Comparison of ENCODE assay signal across 27 cellular contexts in genomic region chr4:57086324-57086723, GRCh38. TPM values are rescaled to one million over a fixed set of nuclear protein-coding genes. Genes with fewer than 3 reads are reported as not detected.
"Had no signal": no experiment of that assay in that cellular context is flagged by ENCODE, and none has a peak within 500 bp of the region (broad histone marks: within the 10 kb centered on the region; RNA-seq: fewer than 3 reads in every experiment).

No MANE protein-coding gene starts in this region.

- H3K4me2 ChIP-seq: smooth muscle cell had no signal

- H3K4me1 ChIP-seq: parathyroid adenoma had no signal

- H3K27me3 ChIP-seq: cardiac muscle cell, esophagus muscularis mucosa, sigmoid colon, stomach, suprapubic skin, upper lobe of left lung had no signal

- H3K9me3 ChIP-seq: esophagus muscularis mucosa, sigmoid colon, stomach, suprapubic skin, upper lobe of left lung had no signal

- H3K27ac ChIP-seq: cardiac muscle cell, esophagus muscularis mucosa, parathyroid adenoma, stomach, suprapubic skin, upper lobe of left lung, VCaP had no signal

- H3K9ac ChIP-seq: parathyroid adenoma had no signal

- DNase-seq: activated CD4-positive, alpha-beta memory T cell treated with anti-CD3 and anti-CD28 coated beads, Interleukin-2, amount 10 ng/mL, durations not matched to agents 7 days and 5 days; activated CD4-positive, alpha-beta T cell treated with anti-CD3 and anti-CD28 coated beads, Interleukin-2, amount 10 ng/mL, durations not matched to agents 24 days and 14 days; activated effector memory CD4-positive, alpha-beta T cell treated with Interleukin-2 at 50 U/mL for 16 hours; activated naive CD4-positive, alpha-beta T cell treated with anti-CD3 and anti-CD28 coated beads for 36 hours; activated naive CD8-positive, alpha-beta T cell treated with anti-CD3 and anti-CD28 coated beads, Interleukin-2, amount 10 ng/mL, durations not matched to agents 7 days and 5 days; activated T-cell treated with anti-CD3 and anti-CD28 coated beads, Interleukin-2, amount 50 U/mL, for 72 hours; amniotic stem cell; effector memory CD4-positive, alpha-beta T cell; glutamatergic neuron; islet precursor cell; naive thymus-derived CD8-positive, alpha-beta T cell; sigmoid colon; stimulated activated CD4-positive, alpha-beta T cell treated with anti-CD3 and anti-CD28 coated beads, Interleukin-15, amount 100 ng/mL, for 24 hours; stomach; T-cell; upper lobe of left lung had no signal

- H3K9me3 Mint-ChIP-seq: activated CD4-positive, alpha-beta memory T cell treated with anti-CD3 and anti-CD28 coated beads, Interleukin-2, amount 10 ng/mL, durations not matched to agents 7 days and 5 days; activated CD4-positive, alpha-beta T cell treated with anti-CD3 and anti-CD28 coated beads, Interleukin-2, amount 10 ng/mL, durations not matched to agents 24 days and 14 days; activated naive CD4-positive, alpha-beta T cell treated with anti-CD3 and anti-CD28 coated beads for 36 hours; activated naive CD8-positive, alpha-beta T cell treated with anti-CD3 and anti-CD28 coated beads, Interleukin-2, amount 10 ng/mL, durations not matched to agents 7 days and 5 days; activated T-cell treated with anti-CD3 and anti-CD28 coated beads, Interleukin-2, amount 50 U/mL, for 72 hours; stimulated activated memory B cell treated with anti-CD40 and anti-IgM and Interleukin-4, amounts not matched to agents 10 μg/mL and 1 μg/mL and 100 μg/mL, for 72 hours; T-cell; T-helper 2 cell treated with Interferon-gamma antibody and Interleukin-4, amounts not matched to agents 5 μg/mL and 100 μg/mL, for 36 hours had no signal

- H2AFZ ChIP-seq: parathyroid adenoma had no signal

- H3K4me1 Mint-ChIP-seq: activated CD4-positive, alpha-beta memory T cell treated with anti-CD3 and anti-CD28 coated beads, Interleukin-2, amount 10 ng/mL, durations not matched to agents 7 days and 5 days; activated CD4-positive, alpha-beta T cell treated with anti-CD3 and anti-CD28 coated beads, Interleukin-2, amount 10 ng/mL, durations not matched to agents 24 days and 14 days; activated naive CD8-positive, alpha-beta T cell treated with anti-CD3 and anti-CD28 coated beads, Interleukin-2, amount 10 ng/mL, durations not matched to agents 7 days and 5 days had no signal

- H3K36me3 ChIP-seq: cardiac muscle cell, sigmoid colon, stomach, suprapubic skin, upper lobe of left lung had no signal

- H3K4me3 ChIP-seq: cardiac muscle cell, esophagus muscularis mucosa, lung, sigmoid colon, smooth muscle cell, stomach, suprapubic skin, upper lobe of left lung had no signal

- ATAC-seq: activated CD4-positive, CD25-positive, alpha-beta regulatory T cell treated with anti-CD3 and anti-CD28 coated beads, Interleukin-2, amount 50 U/mL, for 24 hours; activated T-cell treated with anti-CD3 and anti-CD28 coated beads, Interleukin-2, amount 50 U/mL, for 72 hours; naive thymus-derived CD8-positive, alpha-beta T cell; stimulated activated memory B cell treated with anti-CD40 and anti-IgM and Interleukin-4, amounts not matched to agents 10 μg/mL and 1 μg/mL and 100 μg/mL, for 72 hours; T-cell had no signal

- H3K27ac Mint-ChIP-seq: activated CD4-positive, alpha-beta memory T cell treated with anti-CD3 and anti-CD28 coated beads, Interleukin-2, amount 10 ng/mL, durations not matched to agents 7 days and 5 days; activated CD4-positive, alpha-beta T cell treated with anti-CD3 and anti-CD28 coated beads, Interleukin-2, amount 10 ng/mL, durations not matched to agents 24 days and 14 days; activated naive CD4-positive, alpha-beta T cell treated with anti-CD3 and anti-CD28 coated beads for 36 hours; activated naive CD8-positive, alpha-beta T cell treated with anti-CD3 and anti-CD28 coated beads, Interleukin-2, amount 10 ng/mL, durations not matched to agents 7 days and 5 days; mesothelial cell of epicardium; naive thymus-derived CD8-positive, alpha-beta T cell; stimulated activated memory B cell treated with anti-CD40 and anti-IgM and Interleukin-4, amounts not matched to agents 10 μg/mL and 1 μg/mL and 100 μg/mL, for 72 hours; T-cell; T-helper 2 cell treated with Interferon-gamma antibody and Interleukin-4, amounts not matched to agents 5 μg/mL and 100 μg/mL, for 36 hours had no signal

- H3K4me3 Mint-ChIP-seq: activated CD4-positive, alpha-beta memory T cell treated with anti-CD3 and anti-CD28 coated beads, Interleukin-2, amount 10 ng/mL, durations not matched to agents 7 days and 5 days; activated CD4-positive, alpha-beta T cell treated with anti-CD3 and anti-CD28 coated beads, Interleukin-2, amount 10 ng/mL, durations not matched to agents 24 days and 14 days; activated naive CD4-positive, alpha-beta T cell treated with anti-CD3 and anti-CD28 coated beads for 36 hours; activated naive CD8-positive, alpha-beta T cell treated with anti-CD3 and anti-CD28 coated beads, Interleukin-2, amount 10 ng/mL, durations not matched to agents 7 days and 5 days; activated T-cell treated with anti-CD3 and anti-CD28 coated beads, Interleukin-2, amount 50 U/mL, for 72 hours; mesothelial cell of epicardium; naive thymus-derived CD8-positive, alpha-beta T cell; stimulated activated memory B cell treated with anti-CD40 and anti-IgM and Interleukin-4, amounts not matched to agents 10 μg/mL and 1 μg/mL and 100 μg/mL, for 72 hours; T-cell; T-helper 2 cell treated with Interferon-gamma antibody and Interleukin-4, amounts not matched to agents 5 μg/mL and 100 μg/mL, for 36 hours had no signal

- H3K36me3 Mint-ChIP-seq: activated naive CD8-positive, alpha-beta T cell treated with anti-CD3 and anti-CD28 coated beads, Interleukin-2, amount 10 ng/mL, durations not matched to agents 7 days and 5 days; naive thymus-derived CD8-positive, alpha-beta T cell; stimulated activated memory B cell treated with anti-CD40 and anti-IgM and Interleukin-4, amounts not matched to agents 10 μg/mL and 1 μg/mL and 100 μg/mL, for 72 hours; T-cell had no signal

- H3K79me2 ChIP-seq: parathyroid adenoma had no signal

RNA-seq across cellular contexts. Expression of gene IGFBP7, which starts 23.9 kb away (rescaled TPM):
- total RNA-seq: activated CD4-positive, alpha-beta memory T cell treated with anti-CD3 and anti-CD28 coated beads, Interleukin-2, amount 10 ng/mL, durations not matched to agents 7 days and 5 days; activated CD4-positive, alpha-beta T cell treated with anti-CD3 and anti-CD28 coated beads, Interleukin-2, amount 10 ng/mL, durations not matched to agents 24 days and 14 days; activated T-cell treated with anti-CD3 and anti-CD28 coated beads, Interleukin-2, amount 50 U/mL, for 72 hours; naive thymus-derived CD8-positive, alpha-beta T cell had no signal
- polyA plus RNA-seq: naive thymus-derived CD8-positive, alpha-beta T cell had no signal
